ENCODE assay signal across 24 cellular contexts in genomic region chr4:89156515-89156914, GRCh38.
"Had no signal": no experiment of that assay in that cellular context is flagged by ENCODE, and none has a peak within 500 bp of the region (broad histone marks: within the 10 kb centered on the region; RNA-seq: fewer than 3 reads in every experiment).

No MANE protein-coding gene starts in this region.

- H3K9me3 ChIP-seq: esophagus squamous epithelium, lower lobe of right lung, prostate gland, right atrium auricular region, suprapubic skin, transverse colon, upper lobe of right lung, uterus had no signal

- H3K27ac ChIP-seq: esophagus squamous epithelium, lower lobe of right lung, prostate gland, right atrium auricular region, suprapubic skin, transverse colon, upper lobe of right lung, uterus had no signal

- DNase-seq: effector memory CD8-positive, alpha-beta T cell; erythroblast; esophagus squamous epithelium; foreskin melanocyte; left ventricle myocardium superior; lower lobe of right lung; naive thymus-derived CD8-positive, alpha-beta T cell; nephron progenitor cell; nucleus accumbens; stimulated activated CD4-positive, alpha-beta T cell treated with anti-CD3 and anti-CD28 coated beads, Interleukin-12 subunit alpha, Interleukin-12 subunit beta, amount 100 ng/mL, for 4 hours; stimulated activated CD4-positive, alpha-beta T cell treated with anti-CD3 and anti-CD28 coated beads, Interleukin-1b, Interleukin-23, amount 100 ng/mL, for 48 hours; stimulated activated CD4-positive, alpha-beta T cell treated with anti-CD3 and anti-CD28 coated beads, Interleukin-4, amount 100 ng/mL, for 1 hour; stimulated activated CD8-positive, alpha-beta memory T cell treated with anti-CD3 and anti-CD28 coated beads, Interleukin-4, amount 100 ng/mL, for 48 hours; stimulated activated naive CD4-positive, alpha-beta T cell; stimulated activated naive CD8-positive, alpha-beta T cell treated with anti-CD3 and anti-CD28 coated beads, Interleukin-15, amount 100 ng/mL, for 72 hours; transverse colon; upper lobe of right lung; uterus had no signal

- H3K27me3 ChIP-seq: esophagus squamous epithelium, right atrium auricular region, suprapubic skin, transverse colon, upper lobe of right lung, uterus had no signal

- FAIRE-seq: keratinocyte had no signal

- H3K27ac Mint-ChIP-seq: effector memory CD8-positive, alpha-beta T cell; naive thymus-derived CD8-positive, alpha-beta T cell; nephron progenitor cell; stimulated activated naive CD8-positive, alpha-beta T cell treated with anti-CD3 and anti-CD28 coated beads, Interleukin-15, amount 100 ng/mL, for 72 hours had no signal

- H3K4me2 ChIP-seq: smooth muscle cell had no signal

- H3K36me3 ChIP-seq: esophagus squamous epithelium, lower lobe of right lung, prostate gland, right atrium auricular region, suprapubic skin, transverse colon, upper lobe of right lung, uterus had no signal

- ATAC-seq: effector memory CD8-positive, alpha-beta T cell; left ventricle myocardium superior; lower lobe of right lung; naive thymus-derived CD8-positive, alpha-beta T cell; sciatic nerve; stimulated activated naive CD8-positive, alpha-beta T cell treated with anti-CD3 and anti-CD28 coated beads, Interleukin-15, amount 100 ng/mL, for 72 hours; upper lobe of right lung had no signal

- H3K9me3 Mint-ChIP-seq: effector memory CD8-positive, alpha-beta T cell; stimulated activated naive CD8-positive, alpha-beta T cell treated with anti-CD3 and anti-CD28 coated beads, Interleukin-15, amount 100 ng/mL, for 72 hours had no signal

- H3K27me3 Mint-ChIP-seq: stimulated activated naive CD8-positive, alpha-beta T cell treated with anti-CD3 and anti-CD28 coated beads, Interleukin-15, amount 100 ng/mL, for 72 hours had no signal

- H3K4me3 ChIP-seq: esophagus squamous epithelium, lower lobe of right lung, prostate gland, right atrium auricular region, smooth muscle cell, suprapubic skin, transverse colon, upper lobe of right lung, uterus had no signal

- H3K4me1 Mint-ChIP-seq: naive thymus-derived CD8-positive, alpha-beta T cell; stimulated activated naive CD8-positive, alpha-beta T cell treated with anti-CD3 and anti-CD28 coated beads, Interleukin-15, amount 100 ng/mL, for 72 hours had no signal

- H3K4me3 Mint-ChIP-seq: effector memory CD8-positive, alpha-beta T cell; naive thymus-derived CD8-positive, alpha-beta T cell; nephron progenitor cell; stimulated activated naive CD8-positive, alpha-beta T cell treated with anti-CD3 and anti-CD28 coated beads, Interleukin-15, amount 100 ng/mL, for 72 hours had no signal

- H3K4me1 ChIP-seq: esophagus squamous epithelium, lower lobe of right lung, prostate gland, right atrium auricular region, suprapubic skin, transverse colon, uterus had no signal
